Comparison of ENCODE assay signal across 15 cellular contexts in genomic region chr18:35770360-35770759, GRCh38.
A peak's percentile ranks its signal among the peaks of the same experiment; 100 is the strongest.
DNase-seq lines count a peak whose midpoint lies in the region; ATAC-seq lines count a peak whose summit lies in the region.
"Had no signal": no experiment of that assay in that cellular context is flagged by ENCODE, and none has a peak within 500 bp of the region (broad histone marks: within the 10 kb centered on the region; RNA-seq: fewer than 3 reads in every experiment).

No MANE protein-coding gene starts in this region.

- H3K36me3 Mint-ChIP-seq in activated naive CD4-positive, alpha-beta T cell treated with anti-CD3 and anti-CD28 coated beads for 36 hours (ENCODE audit: low read depth) = no peaks in the 10 kb centered on the region
- H3K36me3 Mint-ChIP-seq in activated naive CD4-positive, alpha-beta T cell treated with anti-CD3 and anti-CD28 coated beads, Interleukin-2, amount 10 ng/mL, durations not matched to agents 7 days and 5 days = no peaks in the 10 kb centered on the region

- H3K9me3 ChIP-seq in Karpas-422 (ENCODE audit: low read length) = no peaks in the 10 kb centered on the region
- H3K9me3 ChIP-seq: HAP-1 had no signal

- intact Hi-C loops in activated naive CD4-positive, alpha-beta T cell treated with anti-CD3 and anti-CD28 coated beads for 36 hours (cut with micrococcal nuclease) = no loop called here

- peak; percentile 47 for DNase-seq in activated naive CD4-positive, alpha-beta T cell treated with anti-CD3 and anti-CD28 coated beads for 36 hours
- no peak for DNase-seq in activated naive CD4-positive, alpha-beta T cell treated with anti-CD3 and anti-CD28 coated beads, Interleukin-2, amount 10 ng/mL, durations not matched to agents 7 days and 5 days
- DNase-seq in Karpas-422 = peak; percentile 59
- DNase-seq in dermis blood vessel endothelial cell = peak; percentile 40
- DNase-seq in stimulated activated naive CD8-positive, alpha-beta T cell treated with anti-CD3 and anti-CD28 coated beads, Interleukin-15, Interleukin-2, amounts not matched to agents 100 U/mL and 50 U/mL, for 24 hours = no peak
- no peak for DNase-seq in SIG-M5 (lab: John Stamatoyannopoulos, UW)
- no peak for DNase-seq in NCI-H1092 treated with DMSO at 0.1 percent for 48 hours (lab: John Stamatoyannopoulos, UW)
- DNase-seq: activated T-cell treated with anti-CD3 and anti-CD28 coated beads, Interleukin-2, amount 50 U/mL, for 24 hours; amygdala; erythroblast; head of caudate nucleus; kidney had no signal

- H3K4me1 ChIP-seq in Karpas-422 (ENCODE audit: low read length) = peaks cover 21% of the 10 kb centered on the region

- H3K27ac ChIP-seq in Karpas-422 (ENCODE audit: low read length) = no peak overlapping the region
- H3K27ac ChIP-seq: SK-N-MC had no signal

- H3K9me2 ChIP-seq in Karpas-422 (replicated peaks; ENCODE audit: insufficient read depth, low read length) = 0 out of 2 replicates have a peak, but pooled peaks cover 2% of the 10 kb centered on the region

- H2AFZ ChIP-seq in Karpas-422 (ENCODE audit: low read length) = no peak overlapping the region

- no peaks in the 10 kb centered on the region for H3K27me3 ChIP-seq in Karpas-422 (ENCODE audit: low read length)

- peaks cover 1% of the 10 kb centered on the region for H3K9me3 Mint-ChIP-seq in activated naive CD4-positive, alpha-beta T cell treated with anti-CD3 and anti-CD28 coated beads for 36 hours
- no peaks in the 10 kb centered on the region for H3K9me3 Mint-ChIP-seq in activated naive CD4-positive, alpha-beta T cell treated with anti-CD3 and anti-CD28 coated beads, Interleukin-2, amount 10 ng/mL, durations not matched to agents 7 days and 5 days
- H3K9me3 Mint-ChIP-seq: activated T-cell treated with anti-CD3 and anti-CD28 coated beads, Interleukin-2, amount 50 U/mL, for 24 hours had no signal

- peaks cover 10% of the 10 kb centered on the region for H3K27me3 Mint-ChIP-seq in activated naive CD4-positive, alpha-beta T cell treated with anti-CD3 and anti-CD28 coated beads for 36 hours (ENCODE audit: low read depth)
- H3K27me3 Mint-ChIP-seq in activated naive CD4-positive, alpha-beta T cell treated with anti-CD3 and anti-CD28 coated beads, Interleukin-2, amount 10 ng/mL, durations not matched to agents 7 days and 5 days = no peaks in the 10 kb centered on the region

- no peak overlapping the region for H3K4me3 Mint-ChIP-seq in activated naive CD4-positive, alpha-beta T cell treated with anti-CD3 and anti-CD28 coated beads for 36 hours
- H3K4me3 Mint-ChIP-seq in activated naive CD4-positive, alpha-beta T cell treated with anti-CD3 and anti-CD28 coated beads, Interleukin-2, amount 10 ng/mL, durations not matched to agents 7 days and 5 days = no peak overlapping the region
- H3K4me3 Mint-ChIP-seq: activated T-cell treated with anti-CD3 and anti-CD28 coated beads, Interleukin-2, amount 50 U/mL, for 24 hours had no signal

- no peak overlapping the region for H3K9ac ChIP-seq in Karpas-422 (ENCODE audit: low read length)

- no peak overlapping the region for H3K27ac Mint-ChIP-seq in activated naive CD4-positive, alpha-beta T cell treated with anti-CD3 and anti-CD28 coated beads for 36 hours
- H3K27ac Mint-ChIP-seq in activated naive CD4-positive, alpha-beta T cell treated with anti-CD3 and anti-CD28 coated beads, Interleukin-2, amount 10 ng/mL, durations not matched to agents 7 days and 5 days = no peak overlapping the region
- H3K27ac Mint-ChIP-seq: activated T-cell treated with anti-CD3 and anti-CD28 coated beads, Interleukin-2, amount 50 U/mL, for 24 hours had no signal

- no peaks in the 10 kb centered on the region for H3K4me1 Mint-ChIP-seq in activated naive CD4-positive, alpha-beta T cell treated with anti-CD3 and anti-CD28 coated beads for 36 hours (ENCODE audit: low read depth)
- H3K4me1 Mint-ChIP-seq in activated naive CD4-positive, alpha-beta T cell treated with anti-CD3 and anti-CD28 coated beads, Interleukin-2, amount 10 ng/mL, durations not matched to agents 7 days and 5 days = no peaks in the 10 kb centered on the region

- peak; percentile 65 for ATAC-seq in stimulated activated naive CD8-positive, alpha-beta T cell treated with anti-CD3 and anti-CD28 coated beads, Interleukin-15, Interleukin-2, amounts not matched to agents 100 U/mL and 50 U/mL, for 24 hours
- no peak for ATAC-seq in HG03196 (IDR thresholded peaks at IDR 0.05; ENCODE audit: unreplicated experiment)

- no peak overlapping the region for H3K4me3 ChIP-seq in Karpas-422 (ENCODE audit: low read length)
- H3K4me3 ChIP-seq: HAP-1, SK-N-MC had no signal

- CTCF ChIA-PET in activated naive CD4-positive, alpha-beta T cell treated with anti-CD3 and anti-CD28 coated beads for 36 hours (lab: Charles Lee) = no interaction called here
- CTCF ChIA-PET in activated naive CD4-positive, alpha-beta T cell treated with anti-CD3 and anti-CD28 coated beads, Interleukin-2, amount 10 ng/mL, durations not matched to agents 7 days and 5 days (lab: Charles Lee) = interaction anchor here (1.0 to 1.7 kb wide), 2 partner anchors 14 to 180 kb away, joined by 5 read pairs; no protein-coding TSS in a partner anchor

- H3K4me2 ChIP-seq in Karpas-422 (ENCODE audit: low read depth, low read length, poor library complexity, severe bottlenecking) = no peak overlapping the region

- no peaks in the 10 kb centered on the region for H3K36me3 ChIP-seq in Karpas-422 (ENCODE audit: insufficient read depth, low read length)
- H3K36me3 ChIP-seq: HAP-1 had no signal

- H4K20me1 ChIP-seq in Karpas-422 (ENCODE audit: insufficient read depth, low read depth, low read length) = no peaks in the 10 kb centered on the region

- H3K79me2 ChIP-seq in Karpas-422 (ENCODE audit: low read length) = no peaks in the 10 kb centered on the region

Comparison
In these comparisons a context has a peak if more than half of its experiments do, and no peak if none do; other contexts are left out.
1. DNase-seq: peak in activated naive CD4-positive, alpha-beta T cell treated with anti-CD3 and anti-CD28 coated beads for 36 hours (single experiment), Karpas-422 (single experiment) and dermis blood vessel endothelial cell (single experiment); none in activated naive CD4-positive, alpha-beta T cell treated with anti-CD3 and anti-CD28 coated beads, Interleukin-2, amount 10 ng/mL, durations not matched to agents 7 days and 5 days (single experiment), stimulated activated naive CD8-positive, alpha-beta T cell treated with anti-CD3 and anti-CD28 coated beads, Interleukin-15, Interleukin-2, amounts not matched to agents 100 U/mL and 50 U/mL, for 24 hours (single experiment), SIG-M5 (single experiment) and NCI-H1092 treated with DMSO at 0.1 percent for 48 hours (single experiment).